In the genomic region with DNA sequence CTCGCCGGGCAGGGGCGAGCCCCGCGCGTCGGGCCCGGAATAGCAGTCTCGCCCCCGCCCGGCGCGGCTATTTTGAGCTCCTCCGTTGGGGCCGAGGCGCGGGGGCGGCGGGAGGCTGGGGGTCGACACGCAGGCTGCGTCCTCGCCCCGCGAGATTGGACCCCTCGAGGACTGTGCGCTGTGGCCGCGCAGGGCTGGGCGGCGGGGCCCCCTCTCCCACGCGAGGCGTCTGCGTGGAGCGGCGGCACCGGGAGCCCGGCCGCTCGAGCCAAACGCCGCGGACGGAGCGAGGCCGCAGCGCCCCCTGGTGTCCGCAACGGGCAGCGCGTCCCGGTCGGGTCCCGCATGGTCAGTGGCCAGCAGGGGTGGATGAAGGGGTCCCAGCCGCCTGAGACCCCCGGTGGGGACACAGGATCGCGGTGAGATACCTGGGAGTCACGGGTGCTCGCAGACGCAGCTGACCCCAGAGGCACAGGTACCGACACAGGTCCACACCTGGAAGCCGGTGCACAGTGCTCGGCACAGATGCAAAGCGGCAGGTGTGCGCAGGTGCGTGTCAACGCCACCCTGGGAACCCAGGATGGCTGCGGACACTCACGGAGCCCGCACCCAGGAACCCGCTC, we compare ENCODE assay signal across 8 cellular contexts. TPM values are rescaled to one million over a fixed set of nuclear protein-coding genes. Genes with fewer than 3 reads are reported as not detected.
A peak's percentile ranks its signal among the peaks of the same experiment; 100 is the strongest.
DNase-seq lines count a peak whose midpoint lies in the region; ATAC-seq and TF ChIP-seq lines count a peak whose summit lies in the region.

No MANE protein-coding gene starts in this region.

- peak; percentile 17 for ATAC-seq in GM19397 (IDR thresholded peaks at IDR 0.05; ENCODE audit: unreplicated experiment)

- peak overlapping the region; percentile 94 for H3K27ac ChIP-seq in C4-2B

- DNase-seq in Jurkat, Clone E6-1 (ENCODE audit: low read depth, low spot score), result no peak
- DNase-seq in cerebellum (ENCODE audit: low spot score) (peak; percentile 78), left kidney (ENCODE audit: low read depth, low spot score) (peak; percentile 85), SIG-M5 (lab: John Stamatoyannopoulos, UW) (no peak)
- DNase-seq in stimulated activated CD4-positive, alpha-beta T cell treated with anti-CD3 and anti-CD28 coated beads, Interleukin-4, amount 100 ng/mL, for 24 hours, result peak; percentile 64

- peak overlapping the region; percentile 31 for H3K4me3 ChIP-seq in Jurkat, Clone E6-1 (ENCODE audit: low read length)
- peak overlapping the region; percentile 64 for H3K4me3 ChIP-seq in WI38 (ENCODE audit: low read depth, low read length)

- TF ChIP-seq CTCF in C4-2B (conservative IDR thresholded peaks at IDR 0.05), result peak; percentile 98
- peak; percentile 78 for TF ChIP-seq CTCF in WI38 (IDR thresholded peaks at IDR 0.05; ENCODE audit: low read depth, low read length)

RNA-seq across cellular contexts. Expression of gene CIRBP, which starts 2.2 kb away (rescaled TPM):
- 253 TPM for polyA plus RNA-seq in Jurkat, Clone E6-1 (2012; ENCODE audit: insufficient read depth, insufficient read length)
- total RNA-seq in cerebellum, result 328 TPM

RNA-seq across cellular contexts. Expression of gene FAM174C, which starts 8.4 kb away (rescaled TPM):
- 79.3 TPM for polyA plus RNA-seq in Jurkat, Clone E6-1 (2012; ENCODE audit: insufficient read depth, insufficient read length)
- total RNA-seq in cerebellum, result 7.0 TPM

RNA-seq across cellular contexts. Expression of gene MIDN, which starts 18.5 kb away (rescaled TPM):
- 29.9 TPM for polyA plus RNA-seq in Jurkat, Clone E6-1 (2012; ENCODE audit: insufficient read depth, insufficient read length)
- 13.6 TPM for total RNA-seq in cerebellum

RNA-seq across cellular contexts. Expression of gene EFNA2, which starts 18.7 kb away (rescaled TPM):
- polyA plus RNA-seq in Jurkat, Clone E6-1 (2012; ENCODE audit: insufficient read depth, insufficient read length), result 1.9 TPM
- total RNA-seq in cerebellum, result 5.8 TPM

RNA-seq across cellular contexts. Expression of gene ATP5F1D, which starts 25.4 kb away (rescaled TPM):
- 286 TPM for polyA plus RNA-seq in Jurkat, Clone E6-1 (2012; ENCODE audit: insufficient read depth, insufficient read length)
- total RNA-seq in cerebellum, result 10.9 TPM

Comparison
In these comparisons a context has a peak if more than half of its experiments do, and no peak if none do; other contexts are left out.
1. DNase-seq: peak in cerebellum (single experiment), left kidney (single experiment) and stimulated activated CD4-positive, alpha-beta T cell treated with anti-CD3 and anti-CD28 coated beads, Interleukin-4, amount 100 ng/mL, for 24 hours (single experiment); none in Jurkat, Clone E6-1 (single experiment) and SIG-M5 (single experiment).